Comparison of ENCODE assay signal across 19 cellular contexts in genomic region chr1:212178830-212179370, GRCh38.
DNase-seq lines count a peak whose midpoint lies in the region; ATAC-seq and TF ChIP-seq lines count a peak whose summit lies in the region.
"Had no signal": no experiment of that assay in that cellular context is flagged by ENCODE, and none has a peak within 500 bp of the region (broad histone marks: within the 10 kb centered on the region; RNA-seq: fewer than 3 reads in every experiment).

No MANE protein-coding gene starts in this region.

- H3K27me3 Mint-ChIP-seq in CD14-positive monocyte (ENCODE audit: low read depth in 3 of 3) (peaks cover 0 to 2% (median 0%) of the 10 kb centered on the region in 3 donors), HFFc6 (ENCODE audit: insufficient read depth) (no peaks in the 10 kb centered on the region; the same call in 1 of the 2 replicates)
- H3K27me3 Mint-ChIP-seq in activated T-cell treated with anti-CD3 and anti-CD28 coated beads, Interleukin-2, amount 50 U/mL, for 4 hours (ENCODE audit: low read depth) = no peaks in the 10 kb centered on the region
- H3K27me3 Mint-ChIP-seq: B cell; stimulated activated naive CD8-positive, alpha-beta T cell treated with anti-CD3 and anti-CD28 coated beads, Interleukin-15, amount 100 ng/mL, for 72 hours had no signal

- H3K4me3 Mint-ChIP-seq in CD14-positive monocyte = no peak overlapping the region
- H3K4me3 Mint-ChIP-seq in HFFc6 = peak overlapping the region; percentile 54; the same call in 1 of the 2 replicates
- no peak overlapping the region for H3K4me3 Mint-ChIP-seq in activated T-cell treated with anti-CD3 and anti-CD28 coated beads, Interleukin-2, amount 50 U/mL, for 4 hours
- H3K4me3 Mint-ChIP-seq: B cell; stimulated activated naive CD8-positive, alpha-beta T cell treated with anti-CD3 and anti-CD28 coated beads, Interleukin-15, amount 100 ng/mL, for 72 hours; T-helper 2 cell treated with Interferon-gamma antibody and Interleukin-4, amounts not matched to agents 5 μg/mL and 100 μg/mL, for 36 hours had no signal

- 80 to 85% methylated on average over 4 of the region's 4 CpGs for WGBS in esophagus, 2 donors

- H3K27ac ChIP-seq in esophagus (ENCODE audit: low read depth in 2 of 2, low read length in 1 of 2) (peak overlapping the region; percentile 84 to 93), neutrophil (peak overlapping the region; percentile 49)
- H3K27ac ChIP-seq: tibial nerve had no signal

- H3K9me3 Mint-ChIP-seq in CD14-positive monocyte (no peaks in the 10 kb centered on the region), HFFc6 (no peaks in the 10 kb centered on the region)
- H3K9me3 Mint-ChIP-seq in activated T-cell treated with anti-CD3 and anti-CD28 coated beads, Interleukin-2, amount 50 U/mL, for 4 hours = no peaks in the 10 kb centered on the region
- H3K9me3 Mint-ChIP-seq: stimulated activated naive CD8-positive, alpha-beta T cell treated with anti-CD3 and anti-CD28 coated beads, Interleukin-15, amount 100 ng/mL, for 72 hours; T-helper 2 cell treated with Interferon-gamma antibody and Interleukin-4, amounts not matched to agents 5 μg/mL and 100 μg/mL, for 36 hours had no signal

- no peaks in the 10 kb centered on the region for H3K36me3 ChIP-seq in esophagus (ENCODE audit: control insufficient read depth in 2 of 2, insufficient read depth in 2 of 2, low read length in 1 of 2)
- H3K36me3 ChIP-seq in neutrophil = no peaks in the 10 kb centered on the region
- H3K36me3 ChIP-seq: tibial nerve had no signal

- H3K9me3 ChIP-seq in esophagus (ENCODE audit: control insufficient read depth in 2 of 2, insufficient read depth in 1 of 2, low read depth in 1 of 2, low read length in 1 of 2) (no peaks in the 10 kb centered on the region), neutrophil (no peaks in the 10 kb centered on the region)
- H3K9me3 ChIP-seq: tibial nerve had no signal

- H3K4me3 ChIP-seq in esophagus (ENCODE audit: low read depth in 1 of 2, low read length in 2 of 2) (no peak overlapping the region), neutrophil (ENCODE audit: low read depth in 1 of 2, low read length in 1 of 2) (no peak overlapping the region)
- H3K4me3 ChIP-seq: tibial nerve had no signal

- TF ChIP-seq CTCF in CD14-positive monocyte (IDR thresholded peaks at IDR 0.05) (no peak), HFFc6 (IDR thresholded peaks at IDR 0.05) (no peak), neutrophil (IDR thresholded peaks at IDR 0.05) (no peak), GM13977 (IDR thresholded peaks at IDR 0.05; ENCODE audit: extremely low read depth, insufficient read depth, missing control alignments) (no peak)

- H3K4me1 Mint-ChIP-seq in CD14-positive monocyte (peaks cover 24% of the 10 kb centered on the region), HFFc6 (ENCODE audit: low read depth) (peaks cover 32% of the 10 kb centered on the region)
- no peaks in the 10 kb centered on the region for H3K4me1 Mint-ChIP-seq in activated T-cell treated with anti-CD3 and anti-CD28 coated beads, Interleukin-2, amount 50 U/mL, for 4 hours (ENCODE audit: low read depth)
- H3K4me1 Mint-ChIP-seq: B cell; stimulated activated naive CD8-positive, alpha-beta T cell treated with anti-CD3 and anti-CD28 coated beads, Interleukin-15, amount 100 ng/mL, for 72 hours had no signal

- no peaks in the 10 kb centered on the region for H3K36me3 Mint-ChIP-seq in CD14-positive monocyte
- no peaks in the 10 kb centered on the region; the same call in 1 of the 2 replicates for H3K36me3 Mint-ChIP-seq in HFFc6 (ENCODE audit: low read depth)
- H3K36me3 Mint-ChIP-seq in activated T-cell treated with anti-CD3 and anti-CD28 coated beads, Interleukin-2, amount 50 U/mL, for 4 hours (ENCODE audit: insufficient read depth) = no peaks in the 10 kb centered on the region

- DNase-seq in CD14-positive monocyte (ENCODE audit: low spot score) (no peak), HFFc6 (no peak), GM13977 (ENCODE audit: low spot score) (no peak), NCI-H128 (lab: John Stamatoyannopoulos, UW; ENCODE audit: unreplicated experiment) (no peak), C1 segment of cervical spinal cord (lab: John Stamatoyannopoulos, UW) (no peak)
- DNase-seq in activated T-cell treated with anti-CD3 and anti-CD28 coated beads, Interleukin-2, amount 50 U/mL, for 4 hours = no peak
- DNase-seq: activated CD8-positive, alpha-beta memory T cell treated with anti-CD3 and anti-CD28 coated beads, Interleukin-2, amount 50 U/mL, for 48 hours; activated effector memory CD4-positive, alpha-beta T cell treated with Interleukin-2 at 50 U/mL for 16 hours; cortex of kidney; NCI-H1436; NCI-H510A treated with DMSO at 0.1 percent for 48 hours; stimulated activated CD4-positive, alpha-beta T cell treated with anti-CD3 and anti-CD28 coated beads, Interleukin-4, amount 100 ng/mL, for 1 hour; stimulated activated naive CD8-positive, alpha-beta T cell treated with anti-CD3 and anti-CD28 coated beads, Interleukin-15, amount 100 ng/mL, for 72 hours had no signal

- H3K4me1 ChIP-seq in esophagus (ENCODE audit: control insufficient read depth in 2 of 2, insufficient read depth in 2 of 2, low read length in 1 of 2) (peaks cover 0 to 9% of the 10 kb centered on the region in 2 donors), neutrophil (ENCODE audit: control insufficient read depth in 1 of 2, insufficient read depth in 1 of 2, low read depth in 1 of 2, low read length in 1 of 2) (peaks cover 4 to 6% of the 10 kb centered on the region in 2 experiments)
- H3K4me1 ChIP-seq: tibial nerve had no signal

- no peak for ATAC-seq in activated T-cell treated with anti-CD3 and anti-CD28 coated beads, Interleukin-2, amount 50 U/mL, for 4 hours
- ATAC-seq: left lobe of liver had no signal

- in situ Hi-C loops in GM13977 (cut with MboI; ENCODE audit: low pct_unique_long_range_greater_than_20kb, low sequenced_read_pairs, unreplicated experiment) = no loop called here

- intact Hi-C loops in CD14-positive monocyte (cut with micrococcal nuclease) = no loop called here

- H3K27ac Mint-ChIP-seq in CD14-positive monocyte (peak overlapping the region in 5 of 7 donors; percentile 3 to 79 (median 36)), HFFc6 (peak overlapping the region; percentile 77)
- H3K27ac Mint-ChIP-seq: B cell; stimulated activated naive CD8-positive, alpha-beta T cell treated with anti-CD3 and anti-CD28 coated beads, Interleukin-15, amount 100 ng/mL, for 72 hours; T-helper 2 cell treated with Interferon-gamma antibody and Interleukin-4, amounts not matched to agents 5 μg/mL and 100 μg/mL, for 36 hours had no signal

- H3K27me3 ChIP-seq in esophagus (ENCODE audit: control insufficient read depth in 1 of 2, insufficient read depth in 2 of 2, low read length in 2 of 2) (no peaks in the 10 kb centered on the region), neutrophil (no peaks in the 10 kb centered on the region)
- H3K27me3 ChIP-seq: tibial nerve had no signal
